ENCODE assay signal across 12 cellular contexts in the genomic region with DNA sequence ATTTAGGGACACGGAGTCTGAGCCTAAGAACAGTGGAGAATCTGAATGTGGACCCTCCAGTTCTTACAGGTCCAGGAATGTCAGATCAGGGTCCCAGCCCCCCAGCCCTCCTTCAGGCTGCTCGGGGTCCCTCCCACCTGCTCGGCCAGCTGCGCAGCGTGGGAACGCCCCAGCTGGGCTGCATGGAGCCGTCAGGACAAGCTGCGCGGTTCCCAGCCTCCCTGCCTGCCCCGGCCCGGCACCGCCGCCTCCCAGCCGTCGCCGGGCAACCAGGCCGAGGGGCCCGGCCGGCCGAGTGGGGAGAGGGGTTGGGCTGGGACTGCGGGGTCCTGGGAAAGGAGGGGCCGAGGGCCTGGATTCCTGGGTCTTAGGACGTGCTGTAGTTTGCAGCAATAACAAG. TPM values are rescaled to one million over a fixed set of nuclear protein-coding genes. Genes with fewer than 3 reads are reported as not detected.
DNase-seq lines count a peak whose midpoint lies in the region; ATAC-seq, FAIRE-seq and TF ChIP-seq lines count a peak whose summit lies in the region.
"Had no signal": no experiment of that assay in that cellular context is flagged by ENCODE, and none has a peak within 500 bp of the region (broad histone marks: within the 10 kb centered on the region; RNA-seq: fewer than 3 reads in every experiment).

No MANE protein-coding gene starts in this region.

- peak overlapping the region; percentile 71 for H3K4me3 ChIP-seq in CD8-positive, alpha-beta T cell (ENCODE audit: low read depth, low read length)
- H3K4me3 ChIP-seq in HUES6 (ENCODE audit: low read depth, low read length) = peak overlapping the region; percentile 70
- H3K4me3 ChIP-seq in K562 = no peak overlapping the region
- no peak overlapping the region for H3K4me3 ChIP-seq in mucosa of stomach (ENCODE audit: low read length)
- no peak overlapping the region for H3K4me3 ChIP-seq in osteoblast (ENCODE audit: insufficient read depth, low read length)
- peak overlapping the region in 1 of 2 donors; percentile 42 for H3K4me3 ChIP-seq in testis
- no peak overlapping the region for H3K4me3 ChIP-seq in PC-3 (ENCODE audit: low read length)

- no peak overlapping the region for H3K27ac ChIP-seq in CD8-positive, alpha-beta T cell (ENCODE audit: low read depth, low read length)
- no peak overlapping the region for H3K27ac ChIP-seq in HUES6 (ENCODE audit: low read depth, low read length)
- H3K27ac ChIP-seq in K562 (ENCODE audit: extremely low read depth, low read depth, low read length) = no peak overlapping the region
- no peak overlapping the region for H3K27ac ChIP-seq in osteoblast (ENCODE audit: low read depth, low read length)
- H3K27ac ChIP-seq in testis = no peak overlapping the region
- H3K27ac ChIP-seq in PC-3 (ENCODE audit: low read length) = no peak overlapping the region
- H3K27ac ChIP-seq: prostate gland had no signal

- peaks cover 12% of the 10 kb centered on the region for H3K4me1 ChIP-seq in CD8-positive, alpha-beta T cell (ENCODE audit: insufficient read depth, low read length)
- H3K4me1 ChIP-seq in HUES6 (ENCODE audit: control insufficient read depth, insufficient read depth, low read length) = peaks cover 17% of the 10 kb centered on the region
- H3K4me1 ChIP-seq in K562 (replicated peaks in 1 of 2; ENCODE audit: control insufficient read depth in 2 of 2, insufficient read depth in 2 of 2, low read length in 2 of 2) = peaks cover 8 to 41% of the 10 kb centered on the region in 2 experiments
- peaks cover 19% of the 10 kb centered on the region for H3K4me1 ChIP-seq in mucosa of stomach (ENCODE audit: control insufficient read depth, insufficient read depth, low read length)
- peaks cover 3% of the 10 kb centered on the region for H3K4me1 ChIP-seq in osteoblast (ENCODE audit: insufficient read depth, low read length)
- H3K4me1 ChIP-seq in testis = peaks cover 3% of the 10 kb centered on the region
- no peaks in the 10 kb centered on the region for H3K4me1 ChIP-seq in PC-3 (ENCODE audit: insufficient read depth, low read length)
- H3K4me1 ChIP-seq: prostate gland had no signal

- H3F3A ChIP-seq in PC-3 (ENCODE audit: low read length, unreplicated experiment) = no peaks in the 10 kb centered on the region

- peaks cover 14% of the 10 kb centered on the region for H3K4me1 Mint-ChIP-seq in CD8-positive, alpha-beta T cell (ENCODE audit: low read depth)
- peaks cover 28% of the 10 kb centered on the region for H3K4me1 Mint-ChIP-seq in Calu3 (ENCODE audit: low read depth, unreplicated experiment)

- H3K79me2 ChIP-seq in K562 (ENCODE audit: control insufficient read depth, insufficient read depth, low read length) (no peaks in the 10 kb centered on the region), osteoblast (ENCODE audit: insufficient read depth, low read length) (no peaks in the 10 kb centered on the region), PC-3 (ENCODE audit: low read length) (no peaks in the 10 kb centered on the region)

- TF ChIP-seq RAD21 in K562 (CRISPR knock-in tag; conservative IDR thresholded peaks at IDR 0.05 in 1 of 2, IDR thresholded peaks at IDR 0.05 in 1 of 2) = no peak

- POLR2A ChIA-PET in CD8-positive, alpha-beta T cell (lab: Charles Lee) = no interaction called here
- POLR2A ChIA-PET in K562 (lab: Yijun Ruan, JAX) = interaction anchor here (1.4 kb wide), 1 partner anchor 14 kb away, joined by 6 read pairs; no protein-coding TSS in a partner anchor
- POLR2A ChIA-PET in PC-3 (lab: Charles Lee; ENCODE audit: unreplicated experiment) = no interaction called here

- H4K20me1 ChIP-seq in K562 (replicated peaks; ENCODE audit: control insufficient read depth, insufficient read depth, low read length) (peaks cover 8% of the 10 kb centered on the region; the same call in 1 of the 2 replicates), osteoblast (ENCODE audit: insufficient read depth, low read length) (no peaks in the 10 kb centered on the region), PC-3 (ENCODE audit: low read length) (no peaks in the 10 kb centered on the region)

- H3K9me1 ChIP-seq in K562 (ENCODE audit: control insufficient read depth, insufficient read depth, low read length) = no peaks in the 10 kb centered on the region

- H3K27ac Mint-ChIP-seq in CD8-positive, alpha-beta T cell = no peak overlapping the region
- no peak overlapping the region for H3K27ac Mint-ChIP-seq in Calu3 (ENCODE audit: unreplicated experiment)

- no peak for ATAC-seq in CD8-positive, alpha-beta T cell
- ATAC-seq in K562 (peak; percentile 46), PC-3 (no peak)

- no peak for TF ChIP-seq EP300 in K562 (IDR thresholded peaks at IDR 0.05; ENCODE audit: low read length)

- intact Hi-C loops in CD8-positive, alpha-beta T cell (cut with DNase I, micrococcal nuclease) = no loop called here
- intact Hi-C loops in K562 (cut with micrococcal nuclease) = no loop called here
- intact Hi-C loops in testis (cut with DNase I; ENCODE audit: low total_unique reads) = no loop called here
- intact Hi-C loops in PC-3 (cut with micrococcal nuclease) = no loop called here
- intact Hi-C loops in Calu3 (cut with micrococcal nuclease; ENCODE audit: unreplicated experiment) = no loop called here

- no peak for TF ChIP-seq POLR2A in K562 (conservative IDR thresholded peaks at IDR 0.05)
- no peak for TF ChIP-seq POLR2A in testis (IDR thresholded peaks at IDR 0.05)

- no peak for TF ChIP-seq CTCF in CD8-positive, alpha-beta T cell (IDR thresholded peaks at IDR 0.05)
- no peak for TF ChIP-seq CTCF in K562 (IDR thresholded peaks at IDR 0.05 in 2 of 3, conservative IDR thresholded peaks at IDR 0.05 in 1 of 3; ENCODE audit: insufficient read depth in 2 of 3, low read depth in 1 of 3, low read length in 3 of 3)
- TF ChIP-seq CTCF in osteoblast (IDR thresholded peaks at IDR 0.05; ENCODE audit: extremely low read depth, low read depth, low read length) = no peak
- no peak for TF ChIP-seq CTCF in testis (IDR thresholded peaks at IDR 0.05)
- TF ChIP-seq CTCF in PC-3 (conservative IDR thresholded peaks at IDR 0.05; ENCODE audit: low read depth, low read length) = no peak
- no peak for TF ChIP-seq CTCF in Calu3 (IDR thresholded peaks at IDR 0.05; ENCODE audit: unreplicated experiment)

- H3K9me2 ChIP-seq in PC-3 (replicated peaks; ENCODE audit: low read length) = no peaks in the 10 kb centered on the region

- FAIRE-seq in K562 (lab: Jason Lieb, UNC) = no peak
- FAIRE-seq: bronchial epithelial cell had no signal

- H2AFZ ChIP-seq in K562 (ENCODE audit: low read depth, low read length) (no peak overlapping the region), osteoblast (ENCODE audit: low read length) (no peak overlapping the region), PC-3 (ENCODE audit: low read length) (no peak overlapping the region)

- in situ Hi-C loops in K562 (cut with MboI) = no loop called here

- H3K36me3 Mint-ChIP-seq in CD8-positive, alpha-beta T cell = no peaks in the 10 kb centered on the region
- H3K36me3 Mint-ChIP-seq in Calu3 (ENCODE audit: insufficient read depth, unreplicated experiment) = peaks cover 2% of the 10 kb centered on the region

- no peak overlapping the region for H3K9ac ChIP-seq in HUES6 (ENCODE audit: low read length)
- peak overlapping the region in 1 of 2 experiments; percentile 40; a peak in 2 of 4 replicates for H3K9ac ChIP-seq in K562 (ENCODE audit: insufficient read depth in 1 of 2, low read depth in 2 of 2, low read length in 2 of 2)
- H3K9ac ChIP-seq in mucosa of stomach (ENCODE audit: low read length) = peak overlapping the region; percentile 39
- H3K9ac ChIP-seq in PC-3 (ENCODE audit: low read length) = no peak overlapping the region

- 3% methylated on average over 21 of the region's 23 CpGs for WGBS in K562 (ENCODE audit: insufficient coverage, low coverage, missing lambda C conversion rate)
- WGBS in testis, 2 donors = 4 to 7% methylated on average over 3 to 22 of the region's 23 CpGs

- no peaks in the 10 kb centered on the region for H3K9me3 Mint-ChIP-seq in CD8-positive, alpha-beta T cell
- no peaks in the 10 kb centered on the region for H3K9me3 Mint-ChIP-seq in Calu3 (ENCODE audit: low read depth, unreplicated experiment)

- H3K36me3 ChIP-seq in CD8-positive, alpha-beta T cell (ENCODE audit: insufficient read depth, low read length) = no peaks in the 10 kb centered on the region
- H3K36me3 ChIP-seq in HUES6 (ENCODE audit: control insufficient read depth, insufficient read depth, low read length) = no peaks in the 10 kb centered on the region
- no peaks in the 10 kb centered on the region for H3K36me3 ChIP-seq in K562 (ENCODE audit: control insufficient read depth, insufficient read depth, low read length)
- H3K36me3 ChIP-seq in mucosa of stomach (ENCODE audit: control insufficient read depth, insufficient read depth, low read length) = no peaks in the 10 kb centered on the region
- H3K36me3 ChIP-seq in osteoblast (ENCODE audit: insufficient read depth, low read length) = no peaks in the 10 kb centered on the region
- no peaks in the 10 kb centered on the region for H3K36me3 ChIP-seq in testis (ENCODE audit: low read depth, missing control alignments)
- H3K36me3 ChIP-seq in PC-3 (ENCODE audit: low read depth, low read length) = no peaks in the 10 kb centered on the region
- H3K36me3 ChIP-seq: prostate gland had no signal

- CTCF ChIA-PET in CD8-positive, alpha-beta T cell (lab: Charles Lee) = no interaction called here
- CTCF ChIA-PET in K562 (lab: Yijun Ruan, JAX; ENCODE audit: low intra/inter-chr PET ratio) (no interaction called here), PC-3 (lab: Charles Lee) (no interaction called here), Calu3 (lab: Charles Lee) (interaction anchor here (0.6 to 1.3 kb wide), 4 partner anchors 12 to 543 kb away, joined by 3 to 4 read pairs (median 3); a partner anchor contains a TSS)

- peaks cover 15% of the 10 kb centered on the region for H3K27me3 ChIP-seq in CD8-positive, alpha-beta T cell (ENCODE audit: insufficient read depth, low read length)
- H3K27me3 ChIP-seq in HUES6 (ENCODE audit: control insufficient read depth, insufficient read depth, low read length) (peaks cover 96% of the 10 kb centered on the region), K562 (ENCODE audit: control insufficient read depth in 2 of 2, insufficient read depth in 2 of 2, low read length in 2 of 2) (peaks cover 19 to 66% of the 10 kb centered on the region in 2 experiments; a peak in 4 of 5 replicates), mucosa of stomach (ENCODE audit: control insufficient read depth, insufficient read depth, low read length) (peaks cover 60% of the 10 kb centered on the region), osteoblast (ENCODE audit: insufficient read depth, low read length) (peaks cover 73% of the 10 kb centered on the region), testis (no peaks in the 10 kb centered on the region), PC-3 (ENCODE audit: low read length) (peaks cover 15% of the 10 kb centered on the region)

- no peak for DNase-seq in CD8-positive, alpha-beta T cell
- DNase-seq in K562 (ENCODE audit: extremely low read depth in 1 of 4, low spot score in 3 of 4) = peak in 1 of 4 experiments; percentile 32
- DNase-seq in osteoblast (ENCODE audit: insufficient read length, low spot score, missing footprints) = no peak
- no peak for DNase-seq in testis
- DNase-seq in PC-3 = no peak
- DNase-seq in Calu3 = no peak

- H3K4me3 Mint-ChIP-seq in CD8-positive, alpha-beta T cell = peak overlapping the region; percentile 53
- no peak overlapping the region for H3K4me3 Mint-ChIP-seq in Calu3 (ENCODE audit: low read depth, unreplicated experiment)

- BruUV-seq in K562 (replicated peaks; lab: Mats Ljungman, UMichigan) (no TSS peak), PC-3 (replicated peaks; lab: Mats Ljungman, UMichigan) (no TSS peak), Calu3 (replicated peaks; lab: Mats Ljungman, UMichigan) (no TSS peak)

- H3K4me2 ChIP-seq in K562 (ENCODE audit: insufficient read depth, low read length) (peak overlapping the region; percentile 11; the same call in 1 of the 2 replicates), osteoblast (ENCODE audit: insufficient read depth, low read length) (no peak overlapping the region), PC-3 (ENCODE audit: low read length) (no peak overlapping the region)

- peaks cover 46% of the 10 kb centered on the region for H3K27me3 Mint-ChIP-seq in CD8-positive, alpha-beta T cell (ENCODE audit: low read depth)
- H3K27me3 Mint-ChIP-seq in Calu3 (ENCODE audit: unreplicated experiment) = peaks cover 100% of the 10 kb centered on the region

- no peaks in the 10 kb centered on the region for H3K9me3 ChIP-seq in CD8-positive, alpha-beta T cell (ENCODE audit: low read length)
- H3K9me3 ChIP-seq in HUES6 (ENCODE audit: control insufficient read depth, insufficient read depth, low read depth, low read length) (no peaks in the 10 kb centered on the region), K562 (replicated peaks; ENCODE audit: control insufficient read depth, insufficient read depth, low read depth, low read length) (peaks cover 5% of the 10 kb centered on the region; the same call in 1 of the 2 replicates), mucosa of stomach (ENCODE audit: control insufficient read depth, low read length) (no peaks in the 10 kb centered on the region), osteoblast (ENCODE audit: low read depth, low read length) (no peaks in the 10 kb centered on the region), testis (no peaks in the 10 kb centered on the region), PC-3 (ENCODE audit: low read length) (no peaks in the 10 kb centered on the region)
- H3K9me3 ChIP-seq: prostate gland had no signal

RNA-seq across cellular contexts. Expression of a gene that starts 0.7 kb away (rescaled TPM):
- under 1 TPM; 0.49 to 0.69 TPM for total RNA-seq in CD8-positive, alpha-beta T cell
- 0.42 TPM in 1 of 2 replicates, not detected in the other for total RNA-seq in K562 (2011; cell fraction: chromatin; rRNA removed; ENCODE audit: low replicate concordance)
- total RNA-seq in K562 (2011; cell fraction: nucleolus; rRNA removed) = 0.26 and 0.50 TPM in 2 replicates
- total RNA-seq in K562 (2011; cell fraction: nucleoplasm; rRNA removed) = 0.15 and 0.23 TPM in 2 replicates
- total RNA-seq in K562 (2014; rRNA removed) = not detected in 2 replicates
- total RNA-seq in K562 (2014; rRNA removed; fragmentation: Illumina TruSeq; extraction: Trizol) = not detected in 2 replicates
- 0.04 and 0.07 TPM in 2 replicates for total RNA-seq in K562 (2015; rRNA removed; fragmentation: Illumina TruSeq; extraction: Trizol)
- total RNA-seq in K562 (2021) = 0.09 and 0.16 TPM in 2 replicates
- 0.08 and 0.10 TPM in 2 replicates for polyA plus RNA-seq in K562 (2011; rRNA removed)
- 0.07 and 0.13 TPM in 2 replicates for polyA plus RNA-seq in K562 (2011; cell fraction: cytosol; rRNA removed)
- polyA plus RNA-seq in K562 (2011; cell fraction: nucleus; rRNA removed) = 0.22 and 0.41 TPM in 2 replicates
- polyA plus RNA-seq in K562 (2012) = 0.05 and 0.11 TPM in 2 replicates
- polyA plus RNA-seq in K562 (2014; fragmentation: Illumina TruSeq; extraction: Trizol) = 0.04 TPM in 1 of 2 replicates, not detected in the other
- under 1 TPM in 1 of 2 experiments, not detected in 1; 0.01 TPM for polyA plus RNA-seq in K562 (2014; fragmentation: Nextera tagmentation; extraction: Ambion mirVana)
- polyA plus RNA-seq in K562 (2014; rRNA removed) = 0.11 and 0.12 TPM in 2 replicates
- polyA minus RNA-seq in K562 (2011; rRNA and poly(A)+ RNA removed) = 0.07 TPM in 1 of 2 replicates, not detected in the other
- polyA minus RNA-seq in K562 (2011; cell fraction: cytosol; rRNA and poly(A)+ RNA removed) = not detected in 2 replicates
- polyA minus RNA-seq in K562 (2011; cell fraction: nucleus; rRNA and poly(A)+ RNA removed) = 0.13 TPM in 1 of 2 replicates, not detected in the other
- not detected in 2 replicates for total RNA-seq in osteoblast
- under 1 TPM; 0.56 to 0.87 TPM for total RNA-seq in testis
- polyA plus RNA-seq in testis (ENCODE audit: insufficient read depth, low read depth, low replicate concordance) = 0.84 TPM
- not detected in 2 replicates for total RNA-seq in PC-3 (2014; rRNA removed)
- total RNA-seq in Calu3 (2022) = 0.17 and 0.26 TPM in 2 replicates
- total RNA-seq: bronchial epithelial cell, RPMI7951 had no signal

RNA-seq across cellular contexts. Expression of a gene that starts 3.7 kb away (rescaled TPM):
- under 1 TPM in 1 of 2 experiments, not detected in 1; 0.46 TPM for total RNA-seq in CD8-positive, alpha-beta T cell
- total RNA-seq in K562 (2011; cell fraction: chromatin; rRNA removed; ENCODE audit: low replicate concordance) = 0.32 TPM in 1 of 2 replicates, not detected in the other
- total RNA-seq in K562 (2011; cell fraction: nucleolus; rRNA removed) = 0.17 and 0.39 TPM in 2 replicates
- not detected in 2 replicates for total RNA-seq in K562 (2011; cell fraction: nucleoplasm; rRNA removed)
- total RNA-seq in K562 (2014; rRNA removed) = 0.23 TPM in 1 of 2 replicates, not detected in the other
- total RNA-seq in K562 (2014; rRNA removed; fragmentation: Illumina TruSeq; extraction: Trizol) = not detected in 2 replicates
- total RNA-seq in K562 (2015; rRNA removed; fragmentation: Illumina TruSeq; extraction: Trizol) = not detected in 2 replicates
- 0.04 TPM in 1 of 2 replicates, not detected in the other for total RNA-seq in K562 (2021)
- polyA plus RNA-seq in K562 (2011; rRNA removed) = 0.01 and 0.12 TPM in 2 replicates
- polyA plus RNA-seq in K562 (2011; cell fraction: cytosol; rRNA removed) = 0.04 TPM in 1 of 2 replicates, not detected in the other
- 0.10 and 0.21 TPM in 2 replicates for polyA plus RNA-seq in K562 (2011; cell fraction: nucleus; rRNA removed)
- polyA plus RNA-seq in K562 (2012) = 0.12 and 3.3 TPM in 2 replicates
- polyA plus RNA-seq in K562 (2014; fragmentation: Illumina TruSeq; extraction: Trizol) = not detected in 2 replicates
- not detected for polyA plus RNA-seq in K562 (2014; fragmentation: Nextera tagmentation; extraction: Ambion mirVana)
- polyA plus RNA-seq in K562 (2014; rRNA removed) = 0.03 and 0.28 TPM in 2 replicates
- not detected in 2 replicates for polyA minus RNA-seq in K562 (2011; rRNA and poly(A)+ RNA removed)
- not detected in 2 replicates for polyA minus RNA-seq in K562 (2011; cell fraction: cytosol; rRNA and poly(A)+ RNA removed)
- not detected in 2 replicates for polyA minus RNA-seq in K562 (2011; cell fraction: nucleus; rRNA and poly(A)+ RNA removed)
- not detected in 2 replicates for total RNA-seq in osteoblast
- 1 to 10 TPM; 1.8 to 2.7 TPM for total RNA-seq in testis
- polyA plus RNA-seq in testis (ENCODE audit: insufficient read depth, low read depth, low replicate concordance) = 3.8 TPM
- total RNA-seq in PC-3 (2014; rRNA removed) = not detected in 2 replicates
- total RNA-seq in Calu3 (2022) = not detected in 2 replicates
- total RNA-seq: bronchial epithelial cell, M059J, RPMI7951 had no signal

RNA-seq across cellular contexts. Expression of a gene that starts 12.4 kb away (rescaled TPM):
- not detected for total RNA-seq in CD8-positive, alpha-beta T cell
- 3.3 and 19.3 TPM in 2 replicates for total RNA-seq in K562 (2011; cell fraction: chromatin; rRNA removed; ENCODE audit: low replicate concordance)
- 8.6 and 11.2 TPM in 2 replicates for total RNA-seq in K562 (2011; cell fraction: nucleolus; rRNA removed)
- total RNA-seq in K562 (2011; cell fraction: nucleoplasm; rRNA removed) = 7.1 and 7.3 TPM in 2 replicates
- 5.8 and 9.0 TPM in 2 replicates for total RNA-seq in K562 (2014; rRNA removed)
- 2.3 and 3.0 TPM in 2 replicates for total RNA-seq in K562 (2014; rRNA removed; fragmentation: Illumina TruSeq; extraction: Trizol)
- 1.4 and 3.3 TPM in 2 replicates for total RNA-seq in K562 (2015; rRNA removed; fragmentation: Illumina TruSeq; extraction: Trizol)
- total RNA-seq in K562 (2021) = 6.9 and 9.9 TPM in 2 replicates
- 4.7 and 8.9 TPM in 2 replicates for polyA plus RNA-seq in K562 (2011; rRNA removed)
- 6.1 and 8.3 TPM in 2 replicates for polyA plus RNA-seq in K562 (2011; cell fraction: cytosol; rRNA removed)
- 16.1 and 16.8 TPM in 2 replicates for polyA plus RNA-seq in K562 (2011; cell fraction: nucleus; rRNA removed)
- polyA plus RNA-seq in K562 (2012) = 8.7 and 13.6 TPM in 2 replicates
- polyA plus RNA-seq in K562 (2014; fragmentation: Illumina TruSeq; extraction: Trizol) = 6.6 and 7.8 TPM in 2 replicates
- under 1 TPM; 0.69 to 0.87 TPM for polyA plus RNA-seq in K562 (2014; fragmentation: Nextera tagmentation; extraction: Ambion mirVana)
- polyA plus RNA-seq in K562 (2014; rRNA removed) = 6.0 and 8.2 TPM in 2 replicates
- 1.1 and 1.4 TPM in 2 replicates for polyA minus RNA-seq in K562 (2011; rRNA and poly(A)+ RNA removed)
- 2.1 and 4.9 TPM in 2 replicates for polyA minus RNA-seq in K562 (2011; cell fraction: cytosol; rRNA and poly(A)+ RNA removed)
- 4.7 and 6.4 TPM in 2 replicates for polyA minus RNA-seq in K562 (2011; cell fraction: nucleus; rRNA and poly(A)+ RNA removed)
- total RNA-seq in osteoblast = 2.1 and 3.6 TPM in 2 replicates
- total RNA-seq in testis = 10 to 100 TPM; 45.7 to 54.3 TPM
- polyA plus RNA-seq in testis (ENCODE audit: insufficient read depth, low read depth, low replicate concordance) = 37.9 TPM
- 21.1 and 23.2 TPM in 2 replicates for total RNA-seq in PC-3 (2014; rRNA removed)
- total RNA-seq in Calu3 (2022) = 11.5 and 15.8 TPM in 2 replicates

RNA-seq across cellular contexts. Expression of a gene that starts 43.4 kb away (rescaled TPM):
- not detected for total RNA-seq in CD8-positive, alpha-beta T cell
- not detected in 2 replicates for total RNA-seq in K562 (2011; cell fraction: chromatin; rRNA removed; ENCODE audit: low replicate concordance)
- total RNA-seq in K562 (2011; cell fraction: nucleolus; rRNA removed) = not detected in 2 replicates
- total RNA-seq in K562 (2011; cell fraction: nucleoplasm; rRNA removed) = not detected in 2 replicates
- total RNA-seq in K562 (2014; rRNA removed) = not detected in 2 replicates
- total RNA-seq in K562 (2014; rRNA removed; fragmentation: Illumina TruSeq; extraction: Trizol) = not detected in 2 replicates
- total RNA-seq in K562 (2015; rRNA removed; fragmentation: Illumina TruSeq; extraction: Trizol) = not detected in 2 replicates
- total RNA-seq in K562 (2021) = not detected in 2 replicates
- not detected in 2 replicates for polyA plus RNA-seq in K562 (2011; rRNA removed)
- not detected in 2 replicates for polyA plus RNA-seq in K562 (2011; cell fraction: cytosol; rRNA removed)
- not detected in 2 replicates for polyA plus RNA-seq in K562 (2011; cell fraction: nucleus; rRNA removed)
- polyA plus RNA-seq in K562 (2012) = 0.04 TPM in 1 of 2 replicates, not detected in the other
- not detected in 2 replicates for polyA plus RNA-seq in K562 (2014; fragmentation: Illumina TruSeq; extraction: Trizol)
- not detected for polyA plus RNA-seq in K562 (2014; fragmentation: Nextera tagmentation; extraction: Ambion mirVana)
- not detected in 2 replicates for polyA plus RNA-seq in K562 (2014; rRNA removed)
- not detected in 2 replicates for polyA minus RNA-seq in K562 (2011; rRNA and poly(A)+ RNA removed)
- polyA minus RNA-seq in K562 (2011; cell fraction: cytosol; rRNA and poly(A)+ RNA removed) = not detected in 2 replicates
- not detected in 2 replicates for polyA minus RNA-seq in K562 (2011; cell fraction: nucleus; rRNA and poly(A)+ RNA removed)
- not detected in 2 replicates for total RNA-seq in osteoblast
- 1 to 10 TPM in 1 of 2 donors, under 1 TPM in 1; 0.99 to 1.3 TPM for total RNA-seq in testis
- 2.7 TPM for polyA plus RNA-seq in testis (ENCODE audit: insufficient read depth, low read depth, low replicate concordance)
- not detected in 2 replicates for total RNA-seq in PC-3 (2014; rRNA removed)
- total RNA-seq in Calu3 (2022) = not detected in 2 replicates
- total RNA-seq: bronchial epithelial cell, M059J, prostate gland, RPMI7951 had no signal

RNA-seq across cellular contexts. Expression of a gene that starts 44.3 kb away (rescaled TPM):
- 10 to 100 TPM; 39.4 to 40.2 TPM for total RNA-seq in CD8-positive, alpha-beta T cell
- 15.7 and 63.9 TPM in 2 replicates for total RNA-seq in K562 (2011; cell fraction: chromatin; rRNA removed; ENCODE audit: low replicate concordance)
- 48.6 and 61.0 TPM in 2 replicates for total RNA-seq in K562 (2011; cell fraction: nucleolus; rRNA removed)
- total RNA-seq in K562 (2011; cell fraction: nucleoplasm; rRNA removed) = 27.9 and 29.7 TPM in 2 replicates
- total RNA-seq in K562 (2014; rRNA removed) = 8.9 and 12.9 TPM in 2 replicates
- 1.7 and 2.9 TPM in 2 replicates for total RNA-seq in K562 (2014; rRNA removed; fragmentation: Illumina TruSeq; extraction: Trizol)
- 6.6 and 7.1 TPM in 2 replicates for total RNA-seq in K562 (2015; rRNA removed; fragmentation: Illumina TruSeq; extraction: Trizol)
- 9.3 and 10.0 TPM in 2 replicates for total RNA-seq in K562 (2021)
- polyA plus RNA-seq in K562 (2011; rRNA removed) = 3.3 and 6.8 TPM in 2 replicates
- polyA plus RNA-seq in K562 (2011; cell fraction: cytosol; rRNA removed) = 5.3 and 6.4 TPM in 2 replicates
- 43.9 and 60.1 TPM in 2 replicates for polyA plus RNA-seq in K562 (2011; cell fraction: nucleus; rRNA removed)
- polyA plus RNA-seq in K562 (2012) = 2.7 and 5.6 TPM in 2 replicates
- polyA plus RNA-seq in K562 (2014; fragmentation: Illumina TruSeq; extraction: Trizol) = 3.6 and 4.1 TPM in 2 replicates
- under 1 TPM; 0.65 to 0.92 TPM for polyA plus RNA-seq in K562 (2014; fragmentation: Nextera tagmentation; extraction: Ambion mirVana)
- polyA plus RNA-seq in K562 (2014; rRNA removed) = 6.3 and 8.9 TPM in 2 replicates
- 3.2 and 6.3 TPM in 2 replicates for polyA minus RNA-seq in K562 (2011; rRNA and poly(A)+ RNA removed)
- polyA minus RNA-seq in K562 (2011; cell fraction: cytosol; rRNA and poly(A)+ RNA removed) = 10.9 and 12.1 TPM in 2 replicates
- 20.7 and 27.1 TPM in 2 replicates for polyA minus RNA-seq in K562 (2011; cell fraction: nucleus; rRNA and poly(A)+ RNA removed)
- 4.4 and 5.8 TPM in 2 replicates for total RNA-seq in osteoblast
- total RNA-seq in testis = 1 to 10 TPM; 3.8 to 6.0 TPM
- polyA plus RNA-seq in testis (ENCODE audit: insufficient read depth, low read depth, low replicate concordance) = 2.8 TPM
- 9.0 and 10.6 TPM in 2 replicates for total RNA-seq in PC-3 (2014; rRNA removed)
- total RNA-seq in Calu3 (2022) = 14.9 and 15.6 TPM in 2 replicates

Comparison
In these comparisons a context has a peak if more than half of its experiments do, and no peak if none do; other contexts are left out.
1. H3K4me3 ChIP-seq: peak in CD8-positive, alpha-beta T cell (single experiment) and HUES6 (single experiment); none in K562 (single experiment), mucosa of stomach (single experiment), osteoblast (single experiment) and PC-3 (single experiment).